22 cellular contexts compared by ENCODE assay signal in the genomic region with DNA sequence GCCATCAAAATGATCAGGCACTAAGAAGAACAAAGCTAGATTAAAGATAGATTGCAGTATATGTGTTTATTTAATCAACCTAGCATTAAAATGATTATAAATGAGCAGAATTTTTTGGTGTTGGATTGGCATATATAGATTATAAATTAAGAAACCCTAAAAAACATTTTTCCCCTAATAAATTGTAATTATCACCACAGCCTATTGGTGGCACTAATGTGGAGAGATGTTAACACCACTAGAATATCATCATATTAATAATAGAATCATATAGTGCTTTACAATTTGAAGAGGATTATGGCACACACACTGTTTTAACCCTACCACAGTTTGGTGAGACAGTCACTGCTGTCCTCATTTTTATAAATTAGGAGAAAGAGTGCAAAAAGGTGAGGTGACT.
DNase-seq lines count a peak whose midpoint lies in the region; ATAC-seq and TF ChIP-seq lines count a peak whose summit lies in the region.
"Had no signal": no experiment of that assay in that cellular context is flagged by ENCODE, and none has a peak within 500 bp of the region (broad histone marks: within the 10 kb centered on the region; RNA-seq: fewer than 3 reads in every experiment).

No MANE protein-coding gene starts in this region.

- ATAC-seq in aorta (ENCODE audit: low FRiP score) (no peak), GM19395 (IDR thresholded peaks at IDR 0.05; ENCODE audit: unreplicated experiment) (no peak)
- ATAC-seq in activated T-cell treated with anti-CD3 and anti-CD28 coated beads, Interleukin-2, amount 50 U/mL, for 72 hours (replicated peaks in 1 of 2): no peak
- ATAC-seq: left colon, right lobe of liver, T-helper 17 cell had no signal

- no peaks in the 10 kb centered on the region for H3K36me3 Mint-ChIP-seq in activated T-cell treated with anti-CD3 and anti-CD28 coated beads, Interleukin-2, amount 50 U/mL, for 72 hours (ENCODE audit: insufficient read depth in 2 of 2)
- H3K36me3 Mint-ChIP-seq in activated CD4-positive, alpha-beta memory T cell treated with anti-CD3 and anti-CD28 coated beads for 36 hours: no peaks in the 10 kb centered on the region

- intact Hi-C loops in aorta (cut with DNase I): no loop called here
- intact Hi-C loops in activated CD4-positive, alpha-beta memory T cell treated with anti-CD3 and anti-CD28 coated beads for 36 hours (cut with micrococcal nuclease): no loop called here

- H3K27me3 Mint-ChIP-seq in activated T-cell treated with anti-CD3 and anti-CD28 coated beads, Interleukin-2, amount 50 U/mL, for 72 hours (ENCODE audit: low read depth): no peaks in the 10 kb centered on the region
- H3K27me3 Mint-ChIP-seq in activated CD4-positive, alpha-beta memory T cell treated with anti-CD3 and anti-CD28 coated beads for 36 hours: no peaks in the 10 kb centered on the region
- H3K27me3 Mint-ChIP-seq: central memory CD8-positive, alpha-beta T cell had no signal

- H3K4me1 Mint-ChIP-seq in activated T-cell treated with anti-CD3 and anti-CD28 coated beads, Interleukin-2, amount 50 U/mL, for 72 hours (ENCODE audit: low read depth): no peaks in the 10 kb centered on the region
- no peaks in the 10 kb centered on the region for H3K4me1 Mint-ChIP-seq in activated CD4-positive, alpha-beta memory T cell treated with anti-CD3 and anti-CD28 coated beads for 36 hours (ENCODE audit: low read depth)
- H3K4me1 Mint-ChIP-seq: central memory CD8-positive, alpha-beta T cell; T-helper 17 cell had no signal

- no peak overlapping the region for H3K4me3 Mint-ChIP-seq in activated T-cell treated with anti-CD3 and anti-CD28 coated beads, Interleukin-2, amount 50 U/mL, for 72 hours
- H3K4me3 Mint-ChIP-seq in activated CD4-positive, alpha-beta memory T cell treated with anti-CD3 and anti-CD28 coated beads for 36 hours: no peak overlapping the region
- H3K4me3 Mint-ChIP-seq: central memory CD8-positive, alpha-beta T cell; T-helper 17 cell had no signal

- no peaks in the 10 kb centered on the region for H3K9me3 ChIP-seq in OCI-LY3 (ENCODE audit: insufficient read depth, low read length)
- H3K9me3 ChIP-seq in fibroblast of lung (ENCODE audit: control insufficient read depth, insufficient read depth, low read depth, low read length): no peaks in the 10 kb centered on the region
- no peaks in the 10 kb centered on the region for H3K9me3 ChIP-seq in aorta (ENCODE audit: control insufficient read depth, low read length)
- H3K9me3 ChIP-seq: right lobe of liver had no signal

- H3K4me3 ChIP-seq in OCI-LY3 (ENCODE audit: low read length) (no peak overlapping the region), fibroblast of lung (replicated peaks in 1 of 4; ENCODE audit: control extremely low read depth in 1 of 4, insufficient read depth in 1 of 4, low read depth in 3 of 4, low read length in 4 of 4) (no peak overlapping the region), aorta (ENCODE audit: low read length in 2 of 2) (no peak overlapping the region)
- H3K4me3 ChIP-seq: right lobe of liver had no signal

- no peak overlapping the region for H3K4me2 ChIP-seq in OCI-LY3 (ENCODE audit: low read length)
- H3K4me2 ChIP-seq in fibroblast of lung (ENCODE audit: extremely low read depth, insufficient read depth, low read length): no peak overlapping the region

- no peak overlapping the region for H3K9ac ChIP-seq in OCI-LY3 (ENCODE audit: low read length)
- no peak overlapping the region for H3K9ac ChIP-seq in fibroblast of lung (ENCODE audit: insufficient read depth, low read length)

- H3K79me2 ChIP-seq in OCI-LY3 (ENCODE audit: low read length): no peaks in the 10 kb centered on the region
- H3K79me2 ChIP-seq in fibroblast of lung (ENCODE audit: control insufficient read depth, insufficient read depth, low read length): no peaks in the 10 kb centered on the region

- no peak for DNase-seq in fibroblast of lung (ENCODE audit: low read depth in 2 of 2)
- no peak for DNase-seq in aorta
- DNase-seq in activated T-cell treated with anti-CD3 and anti-CD28 coated beads, Interleukin-2, amount 50 U/mL, for 72 hours: no peak
- no peak for DNase-seq in activated CD4-positive, alpha-beta memory T cell treated with anti-CD3 and anti-CD28 coated beads for 36 hours
- DNase-seq: activated CD4-positive, CD25-positive, alpha-beta regulatory T cell; effector memory CD4-positive, alpha-beta T cell; foreskin melanocyte; GDM1; GOT3; left colon; NCI-H146; NCI-H345; nucleus accumbens; right lobe of liver; SHP77 treated with DMSO at 0.1 percent for 48 hours; stimulated activated CD4-positive, alpha-beta T cell treated with anti-CD3 and anti-CD28 coated beads, Interleukin-2, amount 100 ng/mL, for 24 hours; T-helper 17 cell had no signal

- H4K20me1 ChIP-seq in OCI-LY3 (ENCODE audit: insufficient read depth, low read length) (no peaks in the 10 kb centered on the region), fibroblast of lung (ENCODE audit: control insufficient read depth, extremely low read depth, insufficient read depth, low read length) (no peaks in the 10 kb centered on the region)

- no peak overlapping the region for H3K27ac Mint-ChIP-seq in activated T-cell treated with anti-CD3 and anti-CD28 coated beads, Interleukin-2, amount 50 U/mL, for 72 hours
- H3K27ac Mint-ChIP-seq in activated CD4-positive, alpha-beta memory T cell treated with anti-CD3 and anti-CD28 coated beads for 36 hours: no peak overlapping the region
- H3K27ac Mint-ChIP-seq: T-helper 17 cell had no signal

- H3K36me3 ChIP-seq in OCI-LY3 (replicated peaks; ENCODE audit: low read depth, low read length) (no peaks in the 10 kb centered on the region), fibroblast of lung (ENCODE audit: control insufficient read depth, insufficient read depth, low read length) (no peaks in the 10 kb centered on the region), aorta (ENCODE audit: control insufficient read depth in 1 of 2, insufficient read depth in 2 of 2, low read length in 1 of 2) (no peaks in the 10 kb centered on the region)
- H3K36me3 ChIP-seq: right lobe of liver had no signal

- no peak overlapping the region for H2AFZ ChIP-seq in OCI-LY3 (ENCODE audit: low read depth, low read length)
- no peak overlapping the region for H2AFZ ChIP-seq in fibroblast of lung (ENCODE audit: low read length)

- H3K27ac ChIP-seq in 22Rv1: no peak overlapping the region
- H3K27ac ChIP-seq in OCI-LY3 (ENCODE audit: low read length): no peak overlapping the region
- peak overlapping the region; percentile 4 for H3K27ac ChIP-seq in fibroblast of lung (ENCODE audit: insufficient read depth, low read length)
- no peak overlapping the region for H3K27ac ChIP-seq in aorta (ENCODE audit: low read depth in 1 of 2, low read length in 2 of 2)

- H3K4me1 ChIP-seq in OCI-LY3 (ENCODE audit: low read length) (no peaks in the 10 kb centered on the region), fibroblast of lung (ENCODE audit: control insufficient read depth, extremely low read depth, insufficient read depth, low read length) (peaks cover 23% of the 10 kb centered on the region), aorta (ENCODE audit: control insufficient read depth in 1 of 2, insufficient read depth in 2 of 2, low read length in 2 of 2) (peaks cover 0 to 4% of the 10 kb centered on the region in 2 donors)

- H3K9me3 Mint-ChIP-seq in activated T-cell treated with anti-CD3 and anti-CD28 coated beads, Interleukin-2, amount 50 U/mL, for 72 hours: no peaks in the 10 kb centered on the region
- no peaks in the 10 kb centered on the region for H3K9me3 Mint-ChIP-seq in activated CD4-positive, alpha-beta memory T cell treated with anti-CD3 and anti-CD28 coated beads for 36 hours
- H3K9me3 Mint-ChIP-seq: central memory CD8-positive, alpha-beta T cell had no signal

- POLR2A ChIA-PET in activated CD4-positive, alpha-beta memory T cell treated with anti-CD3 and anti-CD28 coated beads for 36 hours (lab: Charles Lee): no interaction called here

- CTCF ChIA-PET in activated CD4-positive, alpha-beta memory T cell treated with anti-CD3 and anti-CD28 coated beads for 36 hours (lab: Charles Lee): no interaction called here

- peak; percentile 20; the same call in 1 of the 2 replicates for TF ChIP-seq CTCF in 22Rv1 (IDR thresholded peaks at IDR 0.05)
- peak; percentile 11 for TF ChIP-seq CTCF in GM12873 (IDR thresholded peaks at IDR 0.05; ENCODE audit: insufficient read depth, low read depth, low read length, missing control alignments)
- TF ChIP-seq CTCF in OCI-LY3 (IDR thresholded peaks at IDR 0.05; ENCODE audit: low read depth, low read length): peak; percentile 47
- TF ChIP-seq CTCF in fibroblast of lung (conservative IDR thresholded peaks at IDR 0.05 in 1 of 2, IDR thresholded peaks at IDR 0.05 in 1 of 2; ENCODE audit: low read depth in 1 of 2, low read length in 2 of 2): peak in 1 of 2 donors; percentile 21

- no peaks in the 10 kb centered on the region for H3K27me3 ChIP-seq in OCI-LY3 (ENCODE audit: low read depth, low read length)
- H3K27me3 ChIP-seq in fibroblast of lung (ENCODE audit: control insufficient read depth, insufficient read depth, low read length): no peaks in the 10 kb centered on the region
- no peaks in the 10 kb centered on the region for H3K27me3 ChIP-seq in aorta (ENCODE audit: control insufficient read depth in 1 of 2, insufficient read depth in 2 of 2, low read length in 1 of 2)
- H3K27me3 ChIP-seq: right lobe of liver had no signal
